ENCODE assay signal across 1 cellular context in genomic region chr7:143393267-143394041, GRCh38.
TF ChIP-seq lines count a peak whose summit lies in the region.

No MANE protein-coding gene starts in this region.

TF ChIP-seq in GM12878, 131 proteins besides CTCF, POLR2A, EP300 and RAD21:
- TF ChIP-seq KDM1A (IDR thresholded peaks at IDR 0.05; ENCODE audit: borderline replicate concordance) (no peak), EZH2 (IDR thresholded peaks at IDR 0.05; ENCODE audit: borderline replicate concordance, control insufficient read depth, low read depth, low read length) (no peak), RBBP5 (conservative IDR thresholded peaks at IDR 0.05) (no peak), CEBPB (IDR thresholded peaks at IDR 0.05; ENCODE audit: borderline replicate concordance in 1 of 2, low read depth in 2 of 2, low read length in 2 of 2) (no peak), MTA3 (IDR thresholded peaks at IDR 0.05; ENCODE audit: borderline replicate concordance, low read length) (no peak), YY1 (IDR thresholded peaks at IDR 0.05; ENCODE audit: low read depth, low read length) (no peak), ZNF622 (IDR thresholded peaks at IDR 0.05) (no peak), IKZF1 (conservative IDR thresholded peaks at IDR 0.05) (no peak), USF1 (IDR thresholded peaks at IDR 0.05; ENCODE audit: borderline replicate concordance, extremely low read length, insufficient read depth, low read depth, low read length) (no peak), KLF5 (IDR thresholded peaks at IDR 0.05; ENCODE audit: partially characterized antibody) (no peak), GATAD2B (conservative IDR thresholded peaks at IDR 0.05; ENCODE audit: low read depth) (no peak), ATF7 (IDR thresholded peaks at IDR 0.05; ENCODE audit: low read depth) (no peak), E2F4 (IDR thresholded peaks at IDR 0.05; ENCODE audit: low read depth, low read length) (no peak), TCF7 (IDR thresholded peaks at IDR 0.05; ENCODE audit: borderline replicate concordance) (no peak)
